Comparison of ENCODE assay signal across 10 cellular contexts in genomic region chr10:75397571-75397921, GRCh38. TPM values are rescaled to one million over a fixed set of nuclear protein-coding genes. Genes with fewer than 3 reads are reported as not detected.
DNase-seq lines count a peak whose midpoint lies in the region; ATAC-seq and TF ChIP-seq lines count a peak whose summit lies in the region.
"Had no signal": no experiment of that assay in that cellular context is flagged by ENCODE, and none has a peak within 500 bp of the region (broad histone marks: within the 10 kb centered on the region; RNA-seq: fewer than 3 reads in every experiment).

No MANE protein-coding gene starts in this region.

- H3K9me3 ChIP-seq in body of pancreas: no peaks in the 10 kb centered on the region
- no peaks in the 10 kb centered on the region for H3K9me3 ChIP-seq in iPS-18c (ENCODE audit: control insufficient read depth, insufficient read depth, low read length)
- no peaks in the 10 kb centered on the region for H3K9me3 ChIP-seq in BE2C

- DNase-seq in EH (ENCODE audit: low read depth): peak; percentile 50
- peak; percentile 30 to 57 (median 47) for DNase-seq in body of pancreas
- peak; percentile 63 for DNase-seq in retina
- no peak for DNase-seq in NOMO-1 treated with dmso at 0.1 percent for 144 hours (lab: John Stamatoyannopoulos, UW; ENCODE audit: unreplicated experiment)
- DNase-seq in activated naive CD4-positive, alpha-beta T cell treated with anti-CD3 and anti-CD28 coated beads, Interleukin-2, amount 50 U/mL, for 16 hours: no peak
- DNase-seq in BE2C: no peak
- DNase-seq: activated CD4-positive, alpha-beta T cell treated with anti-CD3 and anti-CD28 coated beads for 4 hours; DMS79 treated with DMSO at 0.1 percent for 48 hours had no signal

- H3K4me1 ChIP-seq in body of pancreas (peaks cover 14% of the 10 kb centered on the region), BE2C (no peaks in the 10 kb centered on the region)

- TF ChIP-seq POLR2A in body of pancreas (IDR thresholded peaks at IDR 0.05): peak in 2 of 3 donors; percentile 7 to 13

- TF ChIP-seq CTCF in body of pancreas (IDR thresholded peaks at IDR 0.05) (no peak), BE2C (IDR thresholded peaks at IDR 0.05; ENCODE audit: low read depth, low read length) (no peak)

- intact Hi-C loops in body of pancreas (cut with DNase I): no loop called here

- WGBS in body of pancreas, 2 donors: 14 to 40% methylated on average over 16 of the region's 16 CpGs

- H3K27me3 ChIP-seq in body of pancreas (no peaks in the 10 kb centered on the region), BE2C (no peaks in the 10 kb centered on the region)

- ATAC-seq in body of pancreas (no peak), HG03175 (IDR thresholded peaks at IDR 0.05; ENCODE audit: unreplicated experiment) (no peak)

- H3K4me3 ChIP-seq in body of pancreas (peak overlapping the region; percentile 20 to 97), iPS-18c (ENCODE audit: insufficient read depth, low read depth, low read length) (peak overlapping the region; percentile 34; the same call in 1 of the 2 replicates), BE2C (ENCODE audit: low read depth, low read length) (no peak overlapping the region)

- no peaks in the 10 kb centered on the region for H3K36me3 ChIP-seq in body of pancreas (replicated peaks in 1 of 2; ENCODE audit: insufficient read depth in 1 of 2, low read depth in 2 of 2)
- H3K36me3 ChIP-seq in BE2C: peaks cover 13% of the 10 kb centered on the region

- peak overlapping the region; percentile 79 to 100 (median 98) for H3K27ac ChIP-seq in body of pancreas

RNA-seq across cellular contexts. Expression of gene ZNF503, which starts 4.0 kb away (rescaled TPM):
- 10 to 100 TPM; 20.8 to 38.6 TPM for total RNA-seq in body of pancreas
- 21.6 TPM for polyA plus RNA-seq in BE2C (2012; ENCODE audit: insufficient read depth, insufficient read length, low read depth)

RNA-seq across cellular contexts. Expression of gene LRMDA, which starts 33.9 kb away (rescaled TPM):
- 10 to 100 TPM; 12.2 to 25.4 TPM for total RNA-seq in body of pancreas
- 1.4 TPM for polyA plus RNA-seq in BE2C (2012; ENCODE audit: insufficient read depth, insufficient read length, low read depth)

Comparison
In these comparisons a context has a peak if more than half of its experiments do, and no peak if none do; other contexts are left out.
1. DNase-seq: peak in EH (single experiment), body of pancreas (4 of 4) and retina (single experiment); none in NOMO-1 treated with dmso at 0.1 percent for 144 hours (single experiment), activated naive CD4-positive, alpha-beta T cell treated with anti-CD3 and anti-CD28 coated beads, Interleukin-2, amount 50 U/mL, for 16 hours (single experiment) and BE2C (single experiment).